In the genomic region with DNA sequence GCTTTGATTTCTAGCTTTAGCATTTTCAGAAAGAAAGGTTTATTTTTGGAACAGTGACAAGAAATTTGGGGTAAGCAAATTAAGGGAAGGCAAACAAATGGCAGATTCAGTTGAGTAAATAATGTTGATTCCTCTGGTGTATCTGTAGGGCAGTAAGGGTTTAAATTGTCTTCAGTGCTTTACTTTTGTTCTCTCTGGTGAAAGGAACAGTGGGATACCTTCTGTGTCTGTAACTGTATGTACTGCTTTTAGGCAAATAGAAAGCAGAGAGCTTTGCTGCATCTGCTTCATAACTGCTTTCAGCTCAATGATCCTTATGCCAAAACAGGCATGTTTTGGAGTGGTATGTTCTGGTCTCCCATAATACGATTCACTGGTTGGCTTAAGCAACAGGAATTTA, we compare ENCODE assay signal across 14 cellular contexts.
"Had no signal": no experiment of that assay in that cellular context is flagged by ENCODE, and none has a peak within 500 bp of the region (broad histone marks: within the 10 kb centered on the region; RNA-seq: fewer than 3 reads in every experiment).

No MANE protein-coding gene starts in this region.

- H3K27ac ChIP-seq: gastroesophageal sphincter, heart left ventricle, psoas muscle, stomach, vagina had no signal

- H3K9me3 ChIP-seq: gastroesophageal sphincter, heart left ventricle, psoas muscle, stomach, vagina had no signal

- H3K36me3 ChIP-seq: gastroesophageal sphincter, heart left ventricle, stomach, vagina had no signal

- H3K27me3 ChIP-seq: gastroesophageal sphincter, heart left ventricle, stomach, vagina had no signal

- DNase-seq: activated CD4-positive, alpha-beta T cell treated with anti-CD3 and anti-CD28 coated beads, Interleukin-2, amount 10 ng/mL, durations not matched to agents 7 days and 5 days; activated CD8-positive, alpha-beta memory T cell treated with anti-CD3 and anti-CD28 coated beads, Interleukin-2, amount 50 U/mL, for 48 hours; activated effector memory CD4-positive, alpha-beta T cell treated with Interleukin-2 at 50 U/mL for 16 hours; activated T-cell treated with anti-CD3 and anti-CD28 coated beads, Interleukin-2, amount 50 U/mL, for 48 hours; cerebellar nuclear complex; effector CD4-positive, alpha-beta T cell; heart left ventricle; psoas muscle; stomach; T-helper 9 cell; trophoblast cell had no signal

- ATAC-seq: gastroesophageal sphincter, heart left ventricle, psoas muscle, right cardiac atrium had no signal

- H3K4me1 ChIP-seq: gastroesophageal sphincter, heart left ventricle, psoas muscle, stomach, vagina had no signal

- H3K4me3 ChIP-seq: gastroesophageal sphincter, heart left ventricle, psoas muscle, stomach, vagina had no signal
